Comparison of ENCODE assay signal across 28 cellular contexts in the genomic region with DNA sequence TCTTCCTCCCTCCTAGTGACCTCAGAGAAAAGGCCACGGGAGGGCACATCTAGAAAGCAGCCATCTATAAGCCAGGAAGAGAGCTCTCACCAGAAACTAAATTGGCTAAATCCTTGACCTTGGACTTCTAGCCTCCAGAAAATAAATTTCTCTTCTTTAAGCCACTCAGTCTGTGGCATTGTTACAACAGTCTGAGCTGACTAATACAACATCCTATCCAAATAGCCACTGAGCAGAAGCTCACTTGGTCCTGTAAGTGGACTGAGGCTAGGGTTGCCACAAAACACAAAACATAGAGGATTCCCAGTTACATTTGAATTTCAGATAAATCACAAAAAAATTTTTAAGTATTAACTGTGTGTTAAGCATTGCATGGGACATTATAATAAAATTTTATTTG.
"Had no signal": no experiment of that assay in that cellular context is flagged by ENCODE, and none has a peak within 500 bp of the region (broad histone marks: within the 10 kb centered on the region; RNA-seq: fewer than 3 reads in every experiment).

No MANE protein-coding gene starts in this region.

- H3K9me3 ChIP-seq: adrenal gland, ascending aorta, uterus had no signal

- H3K79me2 ChIP-seq: hepatocyte had no signal

- H2AFZ ChIP-seq: hepatocyte, neural progenitor cell had no signal

- H3K4me1 ChIP-seq: adrenal gland, ascending aorta, esophagus muscularis mucosa, gastroesophageal sphincter, uterus had no signal

- H3K4me3 ChIP-seq: adrenal gland, ascending aorta, esophagus muscularis mucosa, gastroesophageal sphincter, hepatocyte, neural progenitor cell, uterus had no signal

- H3K9ac ChIP-seq: neural progenitor cell had no signal

- H3K36me3 ChIP-seq: adrenal gland, ascending aorta, esophagus muscularis mucosa, gastroesophageal sphincter, neural progenitor cell, uterus, WERI-Rb-1 had no signal

- DNase-seq: activated CD4-positive, alpha-beta T cell treated with anti-CD3 and anti-CD28 coated beads for 48 hours; activated CD4-positive, alpha-beta T cell treated with anti-CD3 and anti-CD28 coated beads, Interleukin-2, amount 50 U/mL, for 48 hours; activated CD8-positive, alpha-beta memory T cell treated with anti-CD3 and anti-CD28 coated beads for 24 hours; activated effector memory CD4-positive, alpha-beta T cell treated with anti-CD3 and anti-CD28 coated beads, Interleukin-2, amount 50 U/mL, for 16 hours; activated naive CD4-positive, alpha-beta T cell treated with anti-CD3 and anti-CD28 coated beads for 36 hours; activated naive CD8-positive, alpha-beta T cell treated with anti-CD3 and anti-CD28 coated beads for 36 hours; adrenal gland; caudate nucleus; endodermal cell; kidney; left colon; midbrain; natural killer cell; occipital lobe; right cardiac atrium; stimulated activated CD4-positive, alpha-beta T cell treated with anti-CD3 and anti-CD28 coated beads, Interleukin-12 subunit alpha, Interleukin-12 subunit beta, amount 100 ng/mL, for 4 hours; stimulated activated CD4-positive, alpha-beta T cell treated with anti-CD3 and anti-CD28 coated beads, Interleukin-4, amount 100 ng/mL, for 1 hour; stimulated activated naive CD8-positive, alpha-beta T cell treated with anti-CD3 and anti-CD28 coated beads, Interleukin-15, Interleukin-2, amounts not matched to agents 100 U/mL and 50 U/mL, for 24 hours; T-helper 17 cell; T1000; uterus; WERI-Rb-1 had no signal

- ATAC-seq: activated CD4-positive, CD25-positive, alpha-beta regulatory T cell treated with anti-CD3 and anti-CD28 coated beads, Interleukin-2, amount 50 U/mL, for 24 hours; gastroesophageal sphincter; left colon; natural killer cell; right cardiac atrium; stimulated activated naive CD8-positive, alpha-beta T cell treated with anti-CD3 and anti-CD28 coated beads, Interleukin-15, Interleukin-2, amounts not matched to agents 100 U/mL and 50 U/mL, for 24 hours; T-helper 17 cell had no signal

- H3K4me2 ChIP-seq: hepatocyte, neural progenitor cell had no signal

- H3K27me3 ChIP-seq: adrenal gland, ascending aorta, esophagus muscularis mucosa, gastroesophageal sphincter, hepatocyte, neural progenitor cell, uterus had no signal

- H3K27ac ChIP-seq: adrenal gland, ascending aorta, esophagus muscularis mucosa, gastroesophageal sphincter, hepatocyte, neural progenitor cell, uterus, WERI-Rb-1 had no signal
